14 cellular contexts compared by ENCODE assay signal in the genomic region with DNA sequence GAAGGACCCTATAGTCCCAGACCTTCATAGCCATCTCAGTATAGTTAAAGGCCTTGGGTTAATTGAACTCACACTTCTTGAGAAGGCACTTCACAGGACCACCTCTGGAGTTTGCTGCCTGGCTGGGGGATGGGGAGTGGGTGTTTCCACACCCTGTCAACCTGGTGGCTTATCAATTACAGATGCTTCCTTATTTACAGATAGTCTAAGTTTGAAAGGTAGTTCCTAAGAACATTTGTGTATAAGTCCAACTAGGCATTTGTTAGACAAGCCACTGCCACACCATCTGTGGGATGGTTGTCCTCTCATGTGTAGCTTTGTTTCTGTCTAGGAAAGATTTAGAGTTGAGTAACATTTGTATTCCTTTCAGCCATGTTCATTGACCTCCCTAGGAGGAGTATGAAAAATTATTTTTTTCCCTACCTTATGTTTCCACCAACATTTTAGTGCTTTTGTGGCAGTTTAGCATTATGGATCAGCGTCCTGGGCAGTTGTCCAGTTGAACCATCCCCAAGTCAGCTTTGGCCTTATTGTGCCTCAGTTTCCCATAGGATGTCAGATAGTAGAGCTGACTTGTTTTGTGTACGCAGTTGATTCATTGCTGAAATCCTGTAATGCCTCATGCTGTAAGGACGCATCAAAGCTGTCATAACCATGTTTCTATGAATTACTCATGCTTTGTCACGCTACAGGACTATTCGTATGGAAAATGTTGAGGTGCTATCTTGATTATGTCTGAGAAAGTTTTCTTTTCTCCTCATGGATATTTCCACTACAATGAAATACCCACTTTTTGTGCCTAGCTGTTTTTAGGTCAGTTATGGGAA. TPM values are rescaled to one million over a fixed set of nuclear protein-coding genes. Genes with fewer than 3 reads are reported as not detected.
A peak's percentile ranks its signal among the peaks of the same experiment; 100 is the strongest.
DNase-seq lines count a peak whose midpoint lies in the region; ATAC-seq and TF ChIP-seq lines count a peak whose summit lies in the region.
"Had no signal": no experiment of that assay in that cellular context is flagged by ENCODE, and none has a peak within 500 bp of the region (broad histone marks: within the 10 kb centered on the region; RNA-seq: fewer than 3 reads in every experiment).

No MANE protein-coding gene starts in this region.

- H3K4me2 ChIP-seq in GM23338: no peak overlapping the region

- peaks cover 6% of the 10 kb centered on the region for H3K27me3 Mint-ChIP-seq in activated CD4-positive, alpha-beta T cell treated with anti-CD3 and anti-CD28 coated beads for 36 hours
- H3K27me3 Mint-ChIP-seq in GM23338 (ENCODE audit: insufficient read depth, low read depth, poor library complexity): peaks cover 7% of the 10 kb centered on the region

- DNase-seq in activated CD4-positive, alpha-beta T cell treated with anti-CD3 and anti-CD28 coated beads for 36 hours: no peak
- no peak for DNase-seq in activated CD4-positive, alpha-beta T cell treated with anti-CD3 and anti-CD28 coated beads for 1 hour
- DNase-seq in epithelial cell of prostate (ENCODE audit: low read depth, low spot score): peak; percentile 80
- DNase-seq in 8988T: no peak
- DNase-seq in GM23338 (ENCODE audit: low spot score): no peak
- DNase-seq in D341Med (ENCODE audit: low spot score): no peak
- DNase-seq: DMS79 treated with DMSO at 0.1 percent for 48 hours, left lung, NCI-H1694, ovary had no signal

- ATAC-seq in activated CD4-positive, alpha-beta T cell treated with anti-CD3 and anti-CD28 coated beads for 36 hours: peak; percentile 82
- peak; percentile 58 for ATAC-seq in GM21528 (IDR thresholded peaks at IDR 0.05; ENCODE audit: low FRiP score, unreplicated experiment)
- ATAC-seq in HG03354 (IDR thresholded peaks at IDR 0.05; ENCODE audit: poor library complexity, severe bottlenecking, unreplicated experiment): peak; percentile 68
- ATAC-seq in GM23338: no peak
- ATAC-seq: left lung had no signal

- POLR2A ChIA-PET in activated CD4-positive, alpha-beta T cell treated with anti-CD3 and anti-CD28 coated beads for 36 hours (lab: Charles Lee): interaction anchor here (0.8 to 1.9 kb wide), 6 partner anchors 16 to 422 kb away, joined by 3 to 30 read pairs (median 8); partner anchors contain the start of gene SIAH2

- peak overlapping the region; percentile 90 for H3K27ac Mint-ChIP-seq in activated CD4-positive, alpha-beta T cell treated with anti-CD3 and anti-CD28 coated beads for 36 hours
- H3K27ac Mint-ChIP-seq in GM23338: no peak overlapping the region
- H3K27ac Mint-ChIP-seq: type B pancreatic cell had no signal

- no peaks in the 10 kb centered on the region for H4K20me1 ChIP-seq in GM23338 (replicated peaks; ENCODE audit: insufficient read depth)

- H3K36me3 Mint-ChIP-seq in activated CD4-positive, alpha-beta T cell treated with anti-CD3 and anti-CD28 coated beads for 36 hours (ENCODE audit: low read depth): no peaks in the 10 kb centered on the region
- no peaks in the 10 kb centered on the region for H3K36me3 Mint-ChIP-seq in GM23338 (ENCODE audit: low read depth)
- H3K36me3 Mint-ChIP-seq: type B pancreatic cell had no signal

- no peak overlapping the region for H3K4me3 ChIP-seq in GM23338
- H3K4me3 ChIP-seq: cardiac muscle cell, left lung, ovary had no signal

- CTCF ChIA-PET in activated CD4-positive, alpha-beta T cell treated with anti-CD3 and anti-CD28 coated beads for 36 hours (lab: Charles Lee): interaction anchor here (0.7 to 1.6 kb wide), 11 partner anchors 9 to 302 kb away, joined by 3 to 14 read pairs (median 3); partner anchors contain the start of genes ERICH6, MED12L and SIAH2

- H3K79me2 ChIP-seq in GM23338 (replicated peaks; ENCODE audit: insufficient read depth): no peaks in the 10 kb centered on the region

- intact Hi-C loops in activated CD4-positive, alpha-beta T cell treated with anti-CD3 and anti-CD28 coated beads for 36 hours (cut with DNase I, micrococcal nuclease): loop anchor here (1.0 to 5.0 kb wide), 7 partner anchors 18 to 523 kb away; partner anchors contain the start of genes GPR171 (in 1 of the 2) and SIAH2 (in 1 of the 2)

- H3K9me2 ChIP-seq in GM23338 (ENCODE audit: insufficient read depth): 0 out of 2 replicates have a peak, but pooled peaks cover 6% of the 10 kb centered on the region

- peaks cover 50% of the 10 kb centered on the region for H3K4me1 Mint-ChIP-seq in activated CD4-positive, alpha-beta T cell treated with anti-CD3 and anti-CD28 coated beads for 36 hours
- H3K4me1 Mint-ChIP-seq in GM23338: no peaks in the 10 kb centered on the region

- H2AFZ ChIP-seq in GM23338: no peak overlapping the region

- no peaks in the 10 kb centered on the region for H3K27me3 ChIP-seq in GM23338 (ENCODE audit: insufficient read depth)
- H3K27me3 ChIP-seq: cardiac muscle cell, ovary had no signal

- H3K4me3 Mint-ChIP-seq in activated CD4-positive, alpha-beta T cell treated with anti-CD3 and anti-CD28 coated beads for 36 hours: peak overlapping the region; percentile 28
- no peak overlapping the region for H3K4me3 Mint-ChIP-seq in GM23338
- H3K4me3 Mint-ChIP-seq: type B pancreatic cell had no signal

- no peaks in the 10 kb centered on the region for H3F3A ChIP-seq in GM23338 (replicated peaks; ENCODE audit: low read depth)

- H3K27ac ChIP-seq in epithelial cell of prostate: peak overlapping the region; percentile 89
- no peak overlapping the region for H3K27ac ChIP-seq in GM23338 (ENCODE audit: low read depth)
- H3K27ac ChIP-seq: cardiac muscle cell, left lung, ovary had no signal

- TF ChIP-seq CTCF in GM23338 (conservative IDR thresholded peaks at IDR 0.05; ENCODE audit: low read depth in 2 of 2): no peak

- H3K4me1 ChIP-seq in GM23338 (ENCODE audit: insufficient read depth): no peaks in the 10 kb centered on the region
- H3K4me1 ChIP-seq: left lung had no signal

- H3K9me3 Mint-ChIP-seq in activated CD4-positive, alpha-beta T cell treated with anti-CD3 and anti-CD28 coated beads for 36 hours (ENCODE audit: low read depth): no peaks in the 10 kb centered on the region
- H3K9me3 Mint-ChIP-seq in GM23338: peaks cover 5% of the 10 kb centered on the region; the same call in 1 of the 3 replicates
- H3K9me3 Mint-ChIP-seq: type B pancreatic cell had no signal

- H3K36me3 ChIP-seq in GM23338 (ENCODE audit: insufficient read depth): no peaks in the 10 kb centered on the region
- H3K36me3 ChIP-seq: cardiac muscle cell, left lung, ovary had no signal

TF ChIP-seq in GM23338, 12 proteins besides CTCF, POLR2A, EP300 and RAD21 (continues in another document):
- no peak for TF ChIP-seq POLR2AphosphoS5 (IDR thresholded peaks at IDR 0.05; ENCODE audit: low read depth)
- no peak for TF ChIP-seq ZNF331 (CRISPR knock-in tag; IDR thresholded peaks at IDR 0.05; ENCODE audit: low read depth)
- TF ChIP-seq, protein P1, sequence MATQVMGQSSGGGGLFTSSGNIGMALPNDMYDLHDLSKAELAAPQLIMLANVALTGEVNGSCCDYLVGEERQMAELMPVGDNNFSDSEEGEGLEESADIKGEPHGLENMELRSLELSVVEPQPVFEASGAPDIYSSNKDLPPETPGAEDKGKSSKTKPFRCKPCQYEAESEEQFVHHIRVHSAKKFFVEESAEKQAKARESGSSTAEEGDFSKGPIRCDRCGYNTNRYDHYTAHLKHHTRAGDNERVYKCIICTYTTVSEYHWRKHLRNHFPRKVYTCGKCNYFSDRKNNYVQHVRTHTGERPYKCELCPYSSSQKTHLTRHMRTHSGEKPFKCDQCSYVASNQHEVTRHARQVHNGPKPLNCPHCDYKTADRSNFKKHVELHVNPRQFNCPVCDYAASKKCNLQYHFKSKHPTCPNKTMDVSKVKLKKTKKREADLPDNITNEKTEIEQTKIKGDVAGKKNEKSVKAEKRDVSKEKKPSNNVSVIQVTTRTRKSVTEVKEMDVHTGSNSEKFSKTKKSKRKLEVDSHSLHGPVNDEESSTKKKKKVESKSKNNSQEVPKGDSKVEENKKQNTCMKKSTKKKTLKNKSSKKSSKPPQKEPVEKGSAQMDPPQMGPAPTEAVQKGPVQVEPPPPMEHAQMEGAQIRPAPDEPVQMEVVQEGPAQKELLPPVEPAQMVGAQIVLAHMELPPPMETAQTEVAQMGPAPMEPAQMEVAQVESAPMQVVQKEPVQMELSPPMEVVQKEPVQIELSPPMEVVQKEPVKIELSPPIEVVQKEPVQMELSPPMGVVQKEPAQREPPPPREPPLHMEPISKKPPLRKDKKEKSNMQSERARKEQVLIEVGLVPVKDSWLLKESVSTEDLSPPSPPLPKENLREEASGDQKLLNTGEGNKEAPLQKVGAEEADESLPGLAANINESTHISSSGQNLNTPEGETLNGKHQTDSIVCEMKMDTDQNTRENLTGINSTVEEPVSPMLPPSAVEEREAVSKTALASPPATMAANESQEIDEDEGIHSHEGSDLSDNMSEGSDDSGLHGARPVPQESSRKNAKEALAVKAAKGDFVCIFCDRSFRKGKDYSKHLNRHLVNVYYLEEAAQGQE (IDR thresholded peaks at IDR 0.05; ENCODE audit: unreplicated experiment): no peak
- TF ChIP-seq JUNB (IDR thresholded peaks at IDR 0.05; ENCODE audit: unreplicated experiment): no peak
- TF ChIP-seq STAT1 (IDR thresholded peaks at IDR 0.05; ENCODE audit: unreplicated experiment): no peak
- TF ChIP-seq EZH2phosphoT487 (IDR thresholded peaks at IDR 0.05; ENCODE audit: unreplicated experiment): no peak

RNA-seq across cellular contexts. Expression of gene SIAH2, which starts 21.2 kb away (rescaled TPM):
- total RNA-seq in activated CD4-positive, alpha-beta T cell treated with anti-CD3 and anti-CD28 coated beads for 36 hours: 100 to 1,000 TPM in 1 of 2 experiments, 10 to 100 TPM in 1; 85.7 to 154 TPM
- 15.3 and 28.8 TPM in 2 replicates for total RNA-seq in GM23338 (2014; rRNA removed; shearing (Covaris generic))
- polyA plus RNA-seq in GM23338 (2016; fragmentation: Nextera tagmentation; extraction: Ambion mirVana): 6.3 and 6.4 TPM in 2 replicates
